ENCODE assay signal across 1 cellular context in genomic region chr20:3408251-3408637, GRCh38.
TF ChIP-seq lines count a peak whose summit lies in the region.

No MANE protein-coding gene starts in this region.

TF ChIP-seq in HepG2, 621 proteins besides CTCF, POLR2A, EP300 and RAD21 (continued from another document and continues in another):
- no peak for TF ChIP-seq KLF6 (CRISPR knock-in tag; IDR thresholded peaks at IDR 0.05)
- no peak for TF ChIP-seq ZNF446 (CRISPR knock-in tag; IDR thresholded peaks at IDR 0.05)
- 0 out of 2 replicates have a peak, but pooled peaks have one; percentile 14 for TF ChIP-seq ZFAT (CRISPR knock-in tag; conservative IDR thresholded peaks at IDR 0.05)
- TF ChIP-seq ETV6 (CRISPR knock-in tag; conservative IDR thresholded peaks at IDR 0.05), result no peak
- TF ChIP-seq NFATC3 (CRISPR knock-in tag; IDR thresholded peaks at IDR 0.05), result no peak
- TF ChIP-seq ZNF615 (CRISPR knock-in tag; IDR thresholded peaks at IDR 0.05; ENCODE audit: borderline replicate concordance), result no peak
- no peak for TF ChIP-seq ZNF3 (CRISPR knock-in tag; IDR thresholded peaks at IDR 0.05)
- no peak for TF ChIP-seq TERF1 (CRISPR knock-in tag; IDR thresholded peaks at IDR 0.05)
- TF ChIP-seq JDP2 (CRISPR knock-in tag; IDR thresholded peaks at IDR 0.05; ENCODE audit: borderline replicate concordance), result no peak
- no peak for TF ChIP-seq RBM22 (optimal IDR thresholded peaks at IDR 0.05; ENCODE audit: low read length)
- no peak for TF ChIP-seq MLX (CRISPR knock-in tag; IDR thresholded peaks at IDR 0.05)
- peak; percentile 17; the same call in 1 of the 2 replicates for TF ChIP-seq ZBTB25 (CRISPR knock-in tag; IDR thresholded peaks at IDR 0.05)
- no peak for TF ChIP-seq HOXA5 (CRISPR knock-in tag; IDR thresholded peaks at IDR 0.05)
- TF ChIP-seq, protein P1, sequence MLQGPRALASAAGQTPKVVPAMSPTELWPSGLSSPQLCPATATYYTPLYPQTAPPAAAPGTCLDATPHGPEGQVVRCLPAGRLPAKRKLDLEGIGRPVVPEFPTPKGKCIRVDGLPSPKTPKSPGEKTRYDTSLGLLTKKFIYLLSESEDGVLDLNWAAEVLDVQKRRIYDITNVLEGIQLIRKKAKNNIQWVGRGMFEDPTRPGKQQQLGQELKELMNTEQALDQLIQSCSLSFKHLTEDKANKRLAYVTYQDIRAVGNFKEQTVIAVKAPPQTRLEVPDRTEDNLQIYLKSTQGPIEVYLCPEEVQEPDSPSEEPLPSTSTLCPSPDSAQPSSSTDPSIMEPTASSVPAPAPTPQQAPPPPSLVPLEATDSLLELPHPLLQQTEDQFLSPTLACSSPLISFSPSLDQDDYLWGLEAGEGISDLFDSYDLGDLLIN (CRISPR knock-in tag; IDR thresholded peaks at IDR 0.05; ENCODE audit: borderline replicate concordance), result no peak
- TF ChIP-seq THYN1 (CRISPR knock-in tag; IDR thresholded peaks at IDR 0.05; ENCODE audit: borderline replicate concordance, low read depth), result no peak
- no peak; the same call in 1 of the 2 replicates for TF ChIP-seq ELF3 (CRISPR knock-in tag; IDR thresholded peaks at IDR 0.05)
- no peak for TF ChIP-seq ZNF761 (CRISPR knock-in tag; conservative IDR thresholded peaks at IDR 0.05)
- no peak for TF ChIP-seq ZNF441 (CRISPR knock-in tag; IDR thresholded peaks at IDR 0.05; ENCODE audit: borderline replicate concordance)
- TF ChIP-seq NR2F1 (CRISPR knock-in tag; IDR thresholded peaks at IDR 0.05), result peak in 1 of 2 experiments; percentile 34; a peak in 1 of 4 replicates
- 0 out of 2 replicates have a peak, but pooled peaks have one; percentile 28 for TF ChIP-seq ARID2 (CRISPR knock-in tag; IDR thresholded peaks at IDR 0.05; ENCODE audit: borderline replicate concordance)
- TF ChIP-seq HOXA3 (CRISPR knock-in tag; IDR thresholded peaks at IDR 0.05), result no peak
- no peak for TF ChIP-seq ZNF251 (CRISPR knock-in tag; IDR thresholded peaks at IDR 0.05)
- TF ChIP-seq TBX2 (CRISPR knock-in tag; IDR thresholded peaks at IDR 0.05; ENCODE audit: borderline replicate concordance), result no peak
- TF ChIP-seq HOXA7 (CRISPR knock-in tag; IDR thresholded peaks at IDR 0.05), result no peak
- TF ChIP-seq PBX3 (CRISPR knock-in tag; IDR thresholded peaks at IDR 0.05; ENCODE audit: borderline replicate concordance), result no peak
- TF ChIP-seq TMF1 (CRISPR knock-in tag; IDR thresholded peaks at IDR 0.05; ENCODE audit: low read depth), result no peak
- TF ChIP-seq CREBL2 (CRISPR knock-in tag; IDR thresholded peaks at IDR 0.05; ENCODE audit: borderline replicate concordance), result no peak
- no peak for TF ChIP-seq ZNF496 (CRISPR knock-in tag; IDR thresholded peaks at IDR 0.05; ENCODE audit: insufficient replicate concordance)
- no peak for TF ChIP-seq TBP (CRISPR knock-in tag; IDR thresholded peaks at IDR 0.05)
- TF ChIP-seq ZNF124 (CRISPR knock-in tag; IDR thresholded peaks at IDR 0.05), result no peak
- TF ChIP-seq ATF2 (CRISPR knock-in tag; IDR thresholded peaks at IDR 0.05), result no peak
- TF ChIP-seq SRSF1 (optimal IDR thresholded peaks at IDR 0.05; ENCODE audit: low read depth, low read length), result no peak
- TF ChIP-seq KAT8 (CRISPR knock-in tag; IDR thresholded peaks at IDR 0.05), result peak; percentile 4; the same call in 1 of the 2 replicates
- no peak for TF ChIP-seq REPIN1 (CRISPR knock-in tag; IDR thresholded peaks at IDR 0.05; ENCODE audit: borderline replicate concordance, low read depth)
- TF ChIP-seq SRSF4 (IDR thresholded peaks at IDR 0.05; ENCODE audit: low read depth, low read length, poor library complexity, severe bottlenecking), result no peak
- no peak for TF ChIP-seq ZNF678 (CRISPR knock-in tag; IDR thresholded peaks at IDR 0.05)
- no peak for TF ChIP-seq RARA (CRISPR knock-in tag; IDR thresholded peaks at IDR 0.05)
- peak; percentile 63; the same call in 1 of the 2 replicates for TF ChIP-seq GZF1 (CRISPR knock-in tag; IDR thresholded peaks at IDR 0.05)
- TF ChIP-seq ZFP41 (CRISPR knock-in tag; IDR thresholded peaks at IDR 0.05; ENCODE audit: borderline replicate concordance), result no peak
- no peak for TF ChIP-seq ZNF431 (CRISPR knock-in tag; IDR thresholded peaks at IDR 0.05; ENCODE audit: borderline replicate concordance, low read depth)
- TF ChIP-seq, protein P2, sequence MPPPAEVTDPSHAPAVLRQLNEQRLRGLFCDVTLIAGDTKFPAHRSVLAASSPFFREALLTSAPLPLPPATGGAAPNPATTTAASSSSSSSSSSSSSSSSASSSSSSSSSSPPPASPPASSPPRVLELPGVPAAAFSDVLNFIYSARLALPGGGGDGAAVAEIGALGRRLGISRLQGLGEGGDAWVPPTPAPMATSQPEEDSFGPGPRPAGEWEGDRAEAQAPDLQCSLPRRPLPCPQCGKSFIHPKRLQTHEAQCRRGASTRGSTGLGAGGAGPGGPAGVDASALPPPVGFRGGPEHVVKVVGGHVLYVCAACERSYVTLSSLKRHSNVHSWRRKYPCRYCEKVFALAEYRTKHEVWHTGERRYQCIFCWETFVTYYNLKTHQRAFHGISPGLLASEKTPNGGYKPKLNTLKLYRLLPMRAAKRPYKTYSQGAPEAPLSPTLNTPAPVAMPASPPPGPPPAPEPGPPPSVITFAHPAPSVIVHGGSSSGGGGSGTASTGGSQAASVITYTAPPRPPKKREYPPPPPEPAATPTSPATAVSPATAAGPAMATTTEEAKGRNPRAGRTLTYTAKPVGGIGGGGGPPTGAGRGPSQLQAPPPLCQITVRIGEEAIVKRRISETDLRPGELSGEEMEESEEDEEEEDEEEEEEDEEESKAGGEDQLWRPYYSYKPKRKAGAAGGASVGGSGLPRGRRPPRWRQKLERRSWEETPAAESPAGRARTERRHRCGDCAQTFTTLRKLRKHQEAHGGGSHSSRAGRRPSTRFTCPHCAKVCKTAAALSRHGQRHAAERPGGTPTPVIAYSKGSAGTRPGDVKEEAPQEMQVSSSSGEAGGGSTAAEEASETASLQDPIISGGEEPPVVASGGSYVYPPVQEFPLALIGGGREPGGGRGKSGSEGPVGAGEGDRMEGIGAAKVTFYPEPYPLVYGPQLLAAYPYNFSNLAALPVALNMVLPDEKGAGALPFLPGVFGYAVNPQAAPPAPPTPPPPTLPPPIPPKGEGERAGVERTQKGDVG (CRISPR knock-in tag; IDR thresholded peaks at IDR 0.05; ENCODE audit: borderline replicate concordance), result no peak
- no peak for TF ChIP-seq ZSCAN20 (CRISPR knock-in tag; IDR thresholded peaks at IDR 0.05; ENCODE audit: borderline replicate concordance)
- no peak for TF ChIP-seq MIER3 (CRISPR knock-in tag; IDR thresholded peaks at IDR 0.05; ENCODE audit: borderline replicate concordance)
- TF ChIP-seq ZNF747 (CRISPR knock-in tag; IDR thresholded peaks at IDR 0.05; ENCODE audit: borderline replicate concordance), result no peak
- no peak for TF ChIP-seq ZNF292 (CRISPR knock-in tag; IDR thresholded peaks at IDR 0.05; ENCODE audit: borderline replicate concordance, low read depth)
- TF ChIP-seq TEAD3 (CRISPR knock-in tag; optimal IDR thresholded peaks at IDR 0.05; ENCODE audit: borderline replicate concordance), result no peak
- no peak for TF ChIP-seq ZXDC (CRISPR knock-in tag; IDR thresholded peaks at IDR 0.05)
- no peak for TF ChIP-seq CREB1 (IDR thresholded peaks at IDR 0.05)
- TF ChIP-seq CREB1 (CRISPR knock-in tag; IDR thresholded peaks at IDR 0.05), result no peak
- no peak for TF ChIP-seq NFKB2 (CRISPR knock-in tag; IDR thresholded peaks at IDR 0.05; ENCODE audit: borderline replicate concordance)
- TF ChIP-seq SOX5 (CRISPR knock-in tag; IDR thresholded peaks at IDR 0.05; ENCODE audit: borderline replicate concordance), result no peak; the same call in 1 of the 2 replicates
- TF ChIP-seq ATF6 (CRISPR knock-in tag; conservative IDR thresholded peaks at IDR 0.05), result no peak
- TF ChIP-seq HOXD1 (CRISPR knock-in tag; IDR thresholded peaks at IDR 0.05), result no peak
- peak; percentile 86; the same call in 1 of the 2 replicates for TF ChIP-seq SMYD3 (CRISPR knock-in tag; IDR thresholded peaks at IDR 0.05)
